13 cellular contexts compared by ENCODE assay signal in genomic region chr2:126775300-126775985, GRCh38.
DNase-seq lines count a peak whose midpoint lies in the region; ATAC-seq and TF ChIP-seq lines count a peak whose summit lies in the region.
"Had no signal": no experiment of that assay in that cellular context is flagged by ENCODE, and none has a peak within 500 bp of the region (broad histone marks: within the 10 kb centered on the region; RNA-seq: fewer than 3 reads in every experiment).

No MANE protein-coding gene starts in this region.

- no peak overlapping the region for H3K27ac Mint-ChIP-seq in activated CD8-positive, alpha-beta memory T cell treated with anti-CD3 and anti-CD28 coated beads, Interleukin-2, amount 10 ng/mL, durations not matched to agents 7 days and 5 days
- no peak overlapping the region for H3K27ac Mint-ChIP-seq in activated CD4-positive, alpha-beta memory T cell treated with anti-CD3 and anti-CD28 coated beads for 36 hours
- peak overlapping the region; percentile 74 for H3K27ac Mint-ChIP-seq in endothelial cell (ENCODE audit: unreplicated experiment)
- peak overlapping the region; percentile 65 for H3K27ac Mint-ChIP-seq in stimulated activated effector memory CD8-positive, alpha-beta T cell treated with anti-CD3 and anti-CD28 coated beads, Interleukin-12 subunit alpha, Interleukin-12 subunit beta, amount 100 ng/mL, for 72 hours

- no peak overlapping the region for H3K4me3 ChIP-seq in heart right ventricle

- H3K9me3 Mint-ChIP-seq in activated CD8-positive, alpha-beta memory T cell treated with anti-CD3 and anti-CD28 coated beads, Interleukin-2, amount 10 ng/mL, durations not matched to agents 7 days and 5 days (ENCODE audit: low read depth) = no peaks in the 10 kb centered on the region
- no peaks in the 10 kb centered on the region for H3K9me3 Mint-ChIP-seq in activated CD4-positive, alpha-beta memory T cell treated with anti-CD3 and anti-CD28 coated beads for 36 hours
- H3K9me3 Mint-ChIP-seq in endothelial cell (ENCODE audit: unreplicated experiment) = no peaks in the 10 kb centered on the region
- H3K9me3 Mint-ChIP-seq in stimulated activated effector memory CD8-positive, alpha-beta T cell treated with anti-CD3 and anti-CD28 coated beads, Interleukin-12 subunit alpha, Interleukin-12 subunit beta, amount 100 ng/mL, for 72 hours = no peaks in the 10 kb centered on the region

- H3K36me3 ChIP-seq in heart right ventricle = no peaks in the 10 kb centered on the region
- H3K36me3 ChIP-seq: adrenal gland had no signal

- TF ChIP-seq CTCF in endothelial cell (IDR thresholded peaks at IDR 0.05; ENCODE audit: unreplicated experiment) = no peak
- no peak for TF ChIP-seq CTCF in heart right ventricle (IDR thresholded peaks at IDR 0.05)

- intact Hi-C loops in activated CD4-positive, alpha-beta memory T cell treated with anti-CD3 and anti-CD28 coated beads for 36 hours (cut with micrococcal nuclease) = no loop called here
- intact Hi-C loops in heart right ventricle (cut with DNase I) = loop anchor here (5.0 to 10.0 kb wide), 10 partner anchors 111 to 1031 kb away; partner anchors contain the start of gene GYPC (in 5 of the 10)

- peaks cover 9% of the 10 kb centered on the region for H3K4me1 Mint-ChIP-seq in activated CD8-positive, alpha-beta memory T cell treated with anti-CD3 and anti-CD28 coated beads, Interleukin-2, amount 10 ng/mL, durations not matched to agents 7 days and 5 days
- peaks cover 7% of the 10 kb centered on the region for H3K4me1 Mint-ChIP-seq in activated CD4-positive, alpha-beta memory T cell treated with anti-CD3 and anti-CD28 coated beads for 36 hours (ENCODE audit: low read depth)
- H3K4me1 Mint-ChIP-seq in endothelial cell (ENCODE audit: unreplicated experiment) = peaks cover 5% of the 10 kb centered on the region
- H3K4me1 Mint-ChIP-seq in stimulated activated effector memory CD8-positive, alpha-beta T cell treated with anti-CD3 and anti-CD28 coated beads, Interleukin-12 subunit alpha, Interleukin-12 subunit beta, amount 100 ng/mL, for 72 hours = peaks cover 30% of the 10 kb centered on the region

- peak overlapping the region; percentile 48 for H3K4me3 Mint-ChIP-seq in activated CD8-positive, alpha-beta memory T cell treated with anti-CD3 and anti-CD28 coated beads, Interleukin-2, amount 10 ng/mL, durations not matched to agents 7 days and 5 days
- H3K4me3 Mint-ChIP-seq in activated CD4-positive, alpha-beta memory T cell treated with anti-CD3 and anti-CD28 coated beads for 36 hours = peak overlapping the region; percentile 50
- peak overlapping the region; percentile 88 for H3K4me3 Mint-ChIP-seq in endothelial cell (ENCODE audit: unreplicated experiment)
- peak overlapping the region; percentile 92 for H3K4me3 Mint-ChIP-seq in stimulated activated effector memory CD8-positive, alpha-beta T cell treated with anti-CD3 and anti-CD28 coated beads, Interleukin-12 subunit alpha, Interleukin-12 subunit beta, amount 100 ng/mL, for 72 hours

- 90 to 92% methylated on average over 10 of the region's 10 CpGs for WGBS in heart right ventricle, 2 donors

- no peak overlapping the region for H3K27ac ChIP-seq in heart right ventricle
- H3K27ac ChIP-seq: adrenal gland had no signal

- DNase-seq in activated CD8-positive, alpha-beta memory T cell treated with anti-CD3 and anti-CD28 coated beads, Interleukin-2, amount 10 ng/mL, durations not matched to agents 7 days and 5 days = no peak
- no peak for DNase-seq in activated CD8-positive, alpha-beta memory T cell treated with anti-CD3 and anti-CD28 coated beads, Interleukin-2, amount 50 U/mL, for 48 hours
- DNase-seq in activated CD4-positive, alpha-beta memory T cell treated with anti-CD3 and anti-CD28 coated beads for 36 hours = no peak
- no peak for DNase-seq in endothelial cell (ENCODE audit: low spot score)
- no peak for DNase-seq in stimulated activated effector memory CD8-positive, alpha-beta T cell treated with anti-CD3 and anti-CD28 coated beads, Interleukin-12 subunit alpha, Interleukin-12 subunit beta, amount 100 ng/mL, for 72 hours (ENCODE audit: low spot score in 2 of 2)
- DNase-seq in heart right ventricle = no peak
- DNase-seq in NCI-H526 (lab: John Stamatoyannopoulos, UW) = no peak
- DNase-seq in NCI-H1048 (lab: John Stamatoyannopoulos, UW) = no peak
- DNase-seq: activated CD4-positive, alpha-beta T cell treated with anti-CD3 and anti-CD28 coated beads, Interleukin-2, amount 50 U/mL, for 4 hours; NCI-H2029 treated with DMSO at 0.1 percent for 48 hours; NCI-H526 treated with DMSO at 0.1 percent for 48 hours; stimulated activated CD4-positive, alpha-beta T cell treated with anti-CD3 and anti-CD28 coated beads, Interleukin-2, amount 100 ng/mL, for 24 hours had no signal

- POLR2A ChIA-PET in activated CD4-positive, alpha-beta memory T cell treated with anti-CD3 and anti-CD28 coated beads for 36 hours (lab: Charles Lee) = interaction anchor here (1.1 kb wide), 1 partner anchor 13 kb away, joined by 3 read pairs; no protein-coding TSS in a partner anchor

- H3K4me1 ChIP-seq in heart right ventricle = peaks cover 0 to 11% (median 0%) of the 10 kb centered on the region in 9 donors
- H3K4me1 ChIP-seq: adrenal gland had no signal

- no peaks in the 10 kb centered on the region for H3K36me3 Mint-ChIP-seq in activated CD8-positive, alpha-beta memory T cell treated with anti-CD3 and anti-CD28 coated beads, Interleukin-2, amount 10 ng/mL, durations not matched to agents 7 days and 5 days
- H3K36me3 Mint-ChIP-seq in activated CD4-positive, alpha-beta memory T cell treated with anti-CD3 and anti-CD28 coated beads for 36 hours = no peaks in the 10 kb centered on the region
- H3K36me3 Mint-ChIP-seq in endothelial cell (ENCODE audit: low read depth, unreplicated experiment) = peaks cover 8% of the 10 kb centered on the region
- H3K36me3 Mint-ChIP-seq in stimulated activated effector memory CD8-positive, alpha-beta T cell treated with anti-CD3 and anti-CD28 coated beads, Interleukin-12 subunit alpha, Interleukin-12 subunit beta, amount 100 ng/mL, for 72 hours = no peaks in the 10 kb centered on the region

- ATAC-seq in activated CD8-positive, alpha-beta memory T cell treated with anti-CD3 and anti-CD28 coated beads, Interleukin-2, amount 10 ng/mL, durations not matched to agents 7 days and 5 days = no peak
- no peak for ATAC-seq in stimulated activated effector memory CD8-positive, alpha-beta T cell treated with anti-CD3 and anti-CD28 coated beads, Interleukin-12 subunit alpha, Interleukin-12 subunit beta, amount 100 ng/mL, for 72 hours
- ATAC-seq in heart right ventricle = no peak

- no peaks in the 10 kb centered on the region for H3K9me3 ChIP-seq in heart right ventricle
- H3K9me3 ChIP-seq: adrenal gland had no signal

- H3K27me3 Mint-ChIP-seq in activated CD8-positive, alpha-beta memory T cell treated with anti-CD3 and anti-CD28 coated beads, Interleukin-2, amount 10 ng/mL, durations not matched to agents 7 days and 5 days = peaks cover 22% of the 10 kb centered on the region
- H3K27me3 Mint-ChIP-seq in activated CD4-positive, alpha-beta memory T cell treated with anti-CD3 and anti-CD28 coated beads for 36 hours = no peaks in the 10 kb centered on the region
- H3K27me3 Mint-ChIP-seq in endothelial cell (ENCODE audit: unreplicated experiment) = peaks cover 13% of the 10 kb centered on the region

- peaks cover 0 to 21% (median 3%) of the 10 kb centered on the region in 7 donors for H3K27me3 ChIP-seq in heart right ventricle
- H3K27me3 ChIP-seq: adrenal gland had no signal

- CTCF ChIA-PET in activated CD8-positive, alpha-beta memory T cell treated with anti-CD3 and anti-CD28 coated beads, Interleukin-2, amount 10 ng/mL, durations not matched to agents 7 days and 5 days (lab: Charles Lee) = interaction anchor here (1.5 to 2.7 kb wide), 3 partner anchors 13 to 247 kb away, joined by 3 to 18 read pairs (median 17); no protein-coding TSS in a partner anchor
- CTCF ChIA-PET in activated CD4-positive, alpha-beta memory T cell treated with anti-CD3 and anti-CD28 coated beads for 36 hours (lab: Charles Lee) = interaction anchor here (1.2 to 2.9 kb wide), 3 partner anchors 248 to 416 kb away, joined by 3 to 16 read pairs (median 12); no protein-coding TSS in a partner anchor

Comparison
In these comparisons a context has a peak if more than half of its experiments do, and no peak if none do; other contexts are left out.
1. H3K27ac Mint-ChIP-seq: peak in endothelial cell (single experiment) and stimulated activated effector memory CD8-positive, alpha-beta T cell treated with anti-CD3 and anti-CD28 coated beads, Interleukin-12 subunit alpha, Interleukin-12 subunit beta, amount 100 ng/mL, for 72 hours (single experiment); none in activated CD8-positive, alpha-beta memory T cell treated with anti-CD3 and anti-CD28 coated beads, Interleukin-2, amount 10 ng/mL, durations not matched to agents 7 days and 5 days (single experiment) and activated CD4-positive, alpha-beta memory T cell treated with anti-CD3 and anti-CD28 coated beads for 36 hours (single experiment).
2. Peak in every context shown above with its lines, with median percentiles within 50 percentile points of each other: H3K4me3 Mint-ChIP-seq.